8 cellular contexts compared by ENCODE assay signal in genomic region chr15:67240235-67241131, GRCh38. TPM values are rescaled to one million over a fixed set of nuclear protein-coding genes. Genes with fewer than 3 reads are reported as not detected.
DNase-seq lines count a peak whose midpoint lies in the region; ATAC-seq and TF ChIP-seq lines count a peak whose summit lies in the region.

No MANE protein-coding gene starts in this region.

- no peak overlapping the region for H3K9ac ChIP-seq in BLaER1

- H3K4me3 ChIP-seq in BLaER1 = no peak overlapping the region

- H4K20me1 ChIP-seq in BLaER1 = peaks cover 12% of the 10 kb centered on the region; the same call in 1 of the 2 replicates

- H3K4me1 Mint-ChIP-seq in immature natural killer cell (peaks cover 29 to 58% of the 10 kb centered on the region in 2 donors), CD14-positive monocyte (peaks cover 36% of the 10 kb centered on the region)

- DNase-seq in NCI-H146 (lab: John Stamatoyannopoulos, UW) (peak; percentile 32), immature natural killer cell (no peak), ureter (ENCODE audit: low spot score) (no peak), CD14-positive monocyte (ENCODE audit: low spot score) (no peak), DMS153 (lab: John Stamatoyannopoulos, UW) (no peak)
- peak; percentile 13 for DNase-seq in activated CD4-positive, alpha-beta T cell treated with anti-CD3 and anti-CD28 coated beads for 48 hours

- H3K9me3 ChIP-seq in BLaER1 = 0 out of 2 replicates have a peak, but pooled peaks cover 3% of the 10 kb centered on the region

- H3K27me3 ChIP-seq in BLaER1 = no peaks in the 10 kb centered on the region

- intact Hi-C loops in CD14-positive monocyte (cut with micrococcal nuclease) = no loop called here

- peak overlapping the region; percentile 61 for H3K4me2 ChIP-seq in BLaER1

- TF ChIP-seq CTCF in CD14-positive monocyte (IDR thresholded peaks at IDR 0.05) = no peak

- peak; percentile 27 for ATAC-seq in GM19351 (IDR thresholded peaks at IDR 0.05; ENCODE audit: unreplicated experiment)

- peak overlapping the region in 1 of 5 donors; percentile 53 for H3K4me3 Mint-ChIP-seq in immature natural killer cell
- no peak overlapping the region for H3K4me3 Mint-ChIP-seq in CD14-positive monocyte

- H3K9me3 Mint-ChIP-seq in immature natural killer cell (no peaks in the 10 kb centered on the region), CD14-positive monocyte (peaks cover 0 to 3% (median 0%) of the 10 kb centered on the region in 7 donors)

- H3K27me3 Mint-ChIP-seq in immature natural killer cell (ENCODE audit: low read depth in 3 of 3) = peaks cover 0 to 1% (median 0%) of the 10 kb centered on the region in 3 donors
- H3K27me3 Mint-ChIP-seq in CD14-positive monocyte (ENCODE audit: low read depth in 3 of 3) = no peaks in the 10 kb centered on the region

- H3K4me1 ChIP-seq in BLaER1 = peaks cover 38% of the 10 kb centered on the region

- peak overlapping the region in 5 of 6 donors; percentile 11 to 65 (median 23) for H3K27ac Mint-ChIP-seq in immature natural killer cell
- H3K27ac Mint-ChIP-seq in CD14-positive monocyte = peak overlapping the region in 3 of 7 donors; percentile 3 to 35 (median 27)

- peaks cover 7% of the 10 kb centered on the region; the same call in 1 of the 2 replicates for H3K36me3 ChIP-seq in BLaER1

- no peak overlapping the region for H3K27ac ChIP-seq in BLaER1

- H3K36me3 Mint-ChIP-seq in immature natural killer cell = peaks cover 9 to 11% (median 11%) of the 10 kb centered on the region in 3 donors
- peaks cover 21% of the 10 kb centered on the region in 2 donors for H3K36me3 Mint-ChIP-seq in CD14-positive monocyte

RNA-seq across cellular contexts. Expression of gene AAGAB, which starts 14.0 kb away (rescaled TPM):
- polyA plus RNA-seq in immature natural killer cell (10 to 100 TPM; 55.5 to 77.0 (median 59.1) TPM), CD14-positive monocyte (10 to 100 TPM; 30.1 to 40.4 TPM)
- 68.2 TPM for total RNA-seq in ureter

RNA-seq across cellular contexts. Expression of gene IQCH, which starts 14.1 kb away (rescaled TPM):
- polyA plus RNA-seq in immature natural killer cell (under 1 TPM in 2 of 3 donors, not detected in 1; 0.27 to 0.70 TPM), CD14-positive monocyte (not detected)
- 14.4 TPM for total RNA-seq in ureter

Comparison
In these comparisons a context has a peak if more than half of its experiments do, and no peak if none do; other contexts are left out.
1. DNase-seq: peak in NCI-H146 (single experiment) and activated CD4-positive, alpha-beta T cell treated with anti-CD3 and anti-CD28 coated beads for 48 hours (single experiment); none in immature natural killer cell (0 of 3), ureter (single experiment), CD14-positive monocyte (single experiment) and DMS153 (single experiment).